In the genomic region with DNA sequence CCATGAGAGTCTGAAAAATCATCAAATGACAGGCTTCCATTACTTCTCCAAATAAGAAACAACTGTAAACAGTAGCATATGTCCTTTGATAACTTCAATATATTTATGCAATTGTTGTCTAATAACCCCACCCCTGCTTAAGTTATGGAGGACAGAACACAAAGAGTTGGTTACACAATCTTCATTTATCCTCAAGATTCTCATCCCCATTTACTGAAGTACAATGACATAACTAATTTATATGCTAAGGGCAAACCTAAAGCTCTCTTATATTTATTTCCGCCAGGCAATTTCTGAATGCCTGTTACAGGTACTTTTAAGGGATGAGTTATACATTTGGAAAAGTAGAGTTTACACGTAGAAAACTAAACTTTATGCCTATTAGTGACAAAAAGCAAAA, we compare ENCODE assay signal across 20 cellular contexts.
"Had no signal": no experiment of that assay in that cellular context is flagged by ENCODE, and none has a peak within 500 bp of the region (broad histone marks: within the 10 kb centered on the region; RNA-seq: fewer than 3 reads in every experiment).

No MANE protein-coding gene starts in this region.

- H3K9me3 ChIP-seq: spleen, thyroid gland had no signal

- ATAC-seq: activated T-cell treated with anti-CD3 and anti-CD28 coated beads, Interleukin-2, amount 50 U/mL, for 4 hours; left lobe of liver; sciatic nerve; T-cell had no signal

- H3K27ac ChIP-seq: brain microvascular endothelial cell, spleen, thyroid gland had no signal

- H3K9me3 Mint-ChIP-seq: dendritic cell treated with granulocyte-macrophage colony-stimulating factor and Interleukin-4, amounts not matched to agents 40 ng/mL and 50 ng/mL, for 4 days had no signal

- H3K4me3 Mint-ChIP-seq: activated naive CD8-positive, alpha-beta T cell treated with anti-CD3 and anti-CD28 coated beads, Interleukin-2, amount 10 ng/mL, durations not matched to agents 7 days and 5 days; activated T-cell treated with anti-CD3 and anti-CD28 coated beads, Interleukin-2, amount 50 U/mL, for 4 hours; dendritic cell treated with granulocyte-macrophage colony-stimulating factor and Interleukin-4, amounts not matched to agents 40 ng/mL and 50 ng/mL, for 4 days had no signal

- H3K36me3 ChIP-seq: brain microvascular endothelial cell, thyroid gland had no signal

- H3K27ac Mint-ChIP-seq: activated naive CD8-positive, alpha-beta T cell treated with anti-CD3 and anti-CD28 coated beads, Interleukin-2, amount 10 ng/mL, durations not matched to agents 7 days and 5 days; dendritic cell treated with granulocyte-macrophage colony-stimulating factor and Interleukin-4, amounts not matched to agents 40 ng/mL and 50 ng/mL, for 4 days; T-cell had no signal

- H3K27me3 Mint-ChIP-seq: activated naive CD8-positive, alpha-beta T cell treated with anti-CD3 and anti-CD28 coated beads, Interleukin-2, amount 10 ng/mL, durations not matched to agents 7 days and 5 days; dendritic cell treated with granulocyte-macrophage colony-stimulating factor and Interleukin-4, amounts not matched to agents 40 ng/mL and 50 ng/mL, for 4 days; naive B cell; T-cell had no signal

- DNase-seq: activated CD4-positive, alpha-beta T cell treated with anti-CD3 and anti-CD28 coated beads for 1 hour; activated CD4-positive, alpha-beta T cell treated with anti-CD3 and anti-CD28 coated beads, Interleukin-2, amount 50 U/mL, for 4 hours; activated gamma-delta T cell treated with Interleukin-2 at 50 U/mL for 16 hours; activated naive CD8-positive, alpha-beta T cell treated with anti-CD3 and anti-CD28 coated beads, Interleukin-2, amount 10 ng/mL, durations not matched to agents 7 days and 5 days; activated T-cell treated with anti-CD3 and anti-CD28 coated beads, Interleukin-2, amount 50 U/mL, for 4 hours; anterior cingulate cortex; brain microvascular endothelial cell; effector memory CD4-positive, alpha-beta T cell; foreskin fibroblast; hippocampal formation; mammary epithelial cell; naive B cell; occipital lobe; spleen; T-cell; T1000; thyroid gland had no signal

- H3K27me3 ChIP-seq: brain microvascular endothelial cell, spleen, thyroid gland had no signal

- H3K4me3 ChIP-seq: spleen, thyroid gland had no signal
